In genomic region chr11:101390539-101390938, GRCh38 we compare ENCODE assay signal across 14 cellular contexts.
DNase-seq lines count a peak whose midpoint lies in the region; ATAC-seq, FAIRE-seq and TF ChIP-seq lines count a peak whose summit lies in the region.
"Had no signal": no experiment of that assay in that cellular context is flagged by ENCODE, and none has a peak within 500 bp of the region (broad histone marks: within the 10 kb centered on the region; RNA-seq: fewer than 3 reads in every experiment).

No MANE protein-coding gene starts in this region.

- H3K4me3 Mint-ChIP-seq in osteocyte (ENCODE audit: unreplicated experiment): no peak overlapping the region
- H3K4me3 Mint-ChIP-seq: central memory CD8-positive, alpha-beta T cell had no signal

- no peaks in the 10 kb centered on the region for H3K79me2 ChIP-seq in DND-41 (ENCODE audit: insufficient read depth, low read length)

- no peaks in the 10 kb centered on the region for H3K36me3 ChIP-seq in DND-41 (ENCODE audit: insufficient read depth, low read length)

- H3K27me3 ChIP-seq in DND-41 (ENCODE audit: insufficient read depth, low read length, poor library complexity): no peaks in the 10 kb centered on the region

- H3K4me2 ChIP-seq in DND-41 (ENCODE audit: insufficient read depth, low read length): no peak overlapping the region

- H3K9me3 ChIP-seq in DND-41 (ENCODE audit: insufficient read depth, low read length, severe bottlenecking): no peaks in the 10 kb centered on the region

- peaks cover 45% of the 10 kb centered on the region for H3K27me3 Mint-ChIP-seq in osteocyte (ENCODE audit: unreplicated experiment)
- H3K27me3 Mint-ChIP-seq: central memory CD8-positive, alpha-beta T cell had no signal

- H3K9ac ChIP-seq in DND-41 (ENCODE audit: low read depth, low read length): no peak overlapping the region

- no peaks in the 10 kb centered on the region for H3K4me1 Mint-ChIP-seq in osteocyte (ENCODE audit: unreplicated experiment)
- H3K4me1 Mint-ChIP-seq: central memory CD8-positive, alpha-beta T cell had no signal

- ATAC-seq in DND-41 (ENCODE audit: insufficient read depth, low read depth) (no peak), HG03025 (IDR thresholded peaks at IDR 0.05; ENCODE audit: low FRiP score, unreplicated experiment) (no peak)
- ATAC-seq in activated naive CD4-positive, alpha-beta T cell treated with anti-CD3 and anti-CD28 coated beads, Interleukin-2, amount 50 U/mL, for 72 hours: no peak
- ATAC-seq: left cardiac atrium had no signal

- DNase-seq in DND-41: no peak
- peak; percentile 26 for DNase-seq in M059J (ENCODE audit: low read depth)
- no peak for DNase-seq in osteocyte (ENCODE audit: extremely low spot score, unreplicated experiment)
- DNase-seq in NCI-H1048 (lab: John Stamatoyannopoulos, UW): no peak
- DNase-seq in effector CD4-positive, alpha-beta T cell: no peak
- no peak for DNase-seq in activated naive CD4-positive, alpha-beta T cell treated with anti-CD3 and anti-CD28 coated beads, Interleukin-2, amount 50 U/mL, for 72 hours (ENCODE audit: low spot score in 2 of 2)
- DNase-seq: left cardiac atrium; stimulated activated CD4-positive, alpha-beta T cell treated with anti-CD3 and anti-CD28 coated beads, Interleukin-4, amount 100 ng/mL, for 1 hour; stimulated activated naive CD4-positive, alpha-beta T cell treated with Interleukin-2 at 50 U/mL for 16 hours had no signal

- no peaks in the 10 kb centered on the region for H3K36me3 Mint-ChIP-seq in osteocyte (ENCODE audit: unreplicated experiment)
- peaks cover 0 to 5% of the 10 kb centered on the region in 2 donors for H3K36me3 Mint-ChIP-seq in activated naive CD4-positive, alpha-beta T cell treated with anti-CD3 and anti-CD28 coated beads, Interleukin-2, amount 50 U/mL, for 72 hours

- no peak overlapping the region for H3K4me3 ChIP-seq in DND-41 (ENCODE audit: low read depth in 1 of 2, low read length in 2 of 2)
- H3K4me3 ChIP-seq: SK-N-MC had no signal

- peak; percentile 74 for FAIRE-seq in endometrium (lab: Jason Lieb, UNC)

- H3K9me3 Mint-ChIP-seq in osteocyte (ENCODE audit: unreplicated experiment): peaks cover 4% of the 10 kb centered on the region
- peaks cover 5 to 11% of the 10 kb centered on the region in 2 donors for H3K9me3 Mint-ChIP-seq in activated naive CD4-positive, alpha-beta T cell treated with anti-CD3 and anti-CD28 coated beads, Interleukin-2, amount 50 U/mL, for 72 hours
- H3K9me3 Mint-ChIP-seq: activated T-helper 2 cell treated with anti-CD3 and anti-CD28 coated beads, Interferon-gamma antibody, Interleukin-2, Interleukin-4, amounts not matched to agents 10 μg/mL and 5 μg/mL and 100 μg/mL, durations not matched to agents 14 hours and 24 hours and 36 hours had no signal

- H3K27ac ChIP-seq in DND-41 (ENCODE audit: low read length): no peak overlapping the region
- H3K27ac ChIP-seq: SK-N-MC had no signal

- no peak overlapping the region for H3K27ac Mint-ChIP-seq in osteocyte (ENCODE audit: unreplicated experiment)
- H3K27ac Mint-ChIP-seq in activated naive CD4-positive, alpha-beta T cell treated with anti-CD3 and anti-CD28 coated beads, Interleukin-2, amount 50 U/mL, for 72 hours: no peak overlapping the region
- H3K27ac Mint-ChIP-seq: activated T-helper 2 cell treated with anti-CD3 and anti-CD28 coated beads, Interferon-gamma antibody, Interleukin-2, Interleukin-4, amounts not matched to agents 10 μg/mL and 5 μg/mL and 100 μg/mL, durations not matched to agents 14 hours and 24 hours and 36 hours had no signal

- TF ChIP-seq CTCF in DND-41 (IDR thresholded peaks at IDR 0.05; ENCODE audit: borderline replicate concordance, extremely low read depth, low read length, poor library complexity, severe bottlenecking) (peak; percentile 13), osteocyte (IDR thresholded peaks at IDR 0.05) (peak; percentile 58)

- H2AFZ ChIP-seq in DND-41 (ENCODE audit: low read depth, low read length): no peak overlapping the region

- no peaks in the 10 kb centered on the region for H4K20me1 ChIP-seq in DND-41 (ENCODE audit: insufficient read depth, low read length)

- H3K4me1 ChIP-seq in DND-41 (ENCODE audit: insufficient read depth, low read length): no peaks in the 10 kb centered on the region
